In genomic region chr6:159691133-159691962, GRCh38 we compare ENCODE assay signal across 8 cellular contexts. TPM values are rescaled to one million over a fixed set of nuclear protein-coding genes. Genes with fewer than 3 reads are reported as not detected.
DNase-seq lines count a peak whose midpoint lies in the region; ATAC-seq, FAIRE-seq and TF ChIP-seq lines count a peak whose summit lies in the region.

No MANE protein-coding gene starts in this region.

- no peaks in the 10 kb centered on the region for H3K27me3 ChIP-seq in colonic mucosa
- H3K27me3 ChIP-seq in lung (ENCODE audit: control insufficient read depth, insufficient read depth) = no peaks in the 10 kb centered on the region
- H3K27me3 ChIP-seq in thyroid gland = no peaks in the 10 kb centered on the region

- H3K4me3 ChIP-seq in colonic mucosa = peak overlapping the region; percentile 97
- H3K4me3 ChIP-seq in lung = peak overlapping the region; percentile 93
- H3K4me3 ChIP-seq in thyroid gland (replicated peaks in 1 of 3) = peak overlapping the region in 2 of 3 donors; percentile 8 to 74

- 9 to 16% methylated on average over 11 of the region's 11 CpGs for WGBS in lung, 2 donors
- WGBS in thyroid gland, 2 donors = 21 to 27% methylated on average over 11 of the region's 11 CpGs

- peak overlapping the region; percentile 96 to 98 for H3K9ac ChIP-seq in colonic mucosa (ENCODE audit: low read depth in 2 of 2, low read length in 2 of 2)

- H3K4me1 ChIP-seq in colonic mucosa (no peaks in the 10 kb centered on the region), lung (ENCODE audit: control insufficient read depth in 2 of 2, insufficient read depth in 2 of 2, low read length in 2 of 2) (peaks cover 10 to 12% of the 10 kb centered on the region in 2 donors), thyroid gland (peaks cover 9 to 18% of the 10 kb centered on the region in 2 donors)

- no peak for FAIRE-seq in HTR-8/SVneo (lab: Jason Lieb, UNC)

- H3K9me3 ChIP-seq in colonic mucosa (no peaks in the 10 kb centered on the region), lung (ENCODE audit: control insufficient read depth in 2 of 2, insufficient read depth in 1 of 2, low read length in 1 of 2) (no peaks in the 10 kb centered on the region), thyroid gland (no peaks in the 10 kb centered on the region)

- peak; percentile 74 for TF ChIP-seq CTCF in colonic mucosa (IDR thresholded peaks at IDR 0.05)
- TF ChIP-seq CTCF in lung (IDR thresholded peaks at IDR 0.05; ENCODE audit: control extremely low read depth, extremely low read depth) = peak; percentile 63
- TF ChIP-seq CTCF in thyroid gland (IDR thresholded peaks at IDR 0.05) = peak; percentile 40 to 94 (median 77)

- DNase-seq in NCI-H1436 (lab: John Stamatoyannopoulos, UW) = peak; percentile 17
- DNase-seq in NCI-H1436 treated with DMSO at 0.1 percent for 48 hours (lab: John Stamatoyannopoulos, UW) = no peak
- DNase-seq in HTR-8/SVneo (ENCODE audit: insufficient read length, low spot score) = peak; percentile 53
- peak; percentile 68 for DNase-seq in RPMI8226
- DNase-seq in colonic mucosa = peak; percentile 57
- DNase-seq in lung (ENCODE audit: low spot score) = peak; percentile 39
- no peak for DNase-seq in thyroid gland
- no peak for DNase-seq in cortex of kidney (lab: John Stamatoyannopoulos, UW)

- H3K36me3 ChIP-seq in colonic mucosa (no peaks in the 10 kb centered on the region), lung (ENCODE audit: control insufficient read depth in 2 of 2, insufficient read depth in 2 of 2, low read length in 2 of 2) (peaks cover 6 to 9% of the 10 kb centered on the region in 2 donors), thyroid gland (peaks cover 6 to 9% of the 10 kb centered on the region in 2 donors)

- peak overlapping the region; percentile 99 for H3K27ac ChIP-seq in colonic mucosa
- H3K27ac ChIP-seq in lung (ENCODE audit: low read depth in 1 of 2, low read length in 1 of 2) = peak overlapping the region in 1 of 2 donors; percentile 99
- peak overlapping the region; percentile 37 to 97 (median 93) for H3K27ac ChIP-seq in thyroid gland

- intact Hi-C loops in colonic mucosa (cut with DNase I) (loop anchor here (5.0 kb wide), 2 partner anchors 36 to 96 kb away; partner anchors contain the start of genes TCP1 and WTAP), thyroid gland (cut with DNase I) (loop anchor here (5.0 to 10.0 kb wide), 2 partner anchors 73 to 96 kb away; partner anchors contain the start of genes ACAT2 and TCP1)

- ATAC-seq in lung (ENCODE audit: insufficient read depth, low FRiP score) = no peak

- TF ChIP-seq POLR2A in thyroid gland (IDR thresholded peaks at IDR 0.05) = no peak

RNA-seq across cellular contexts. Expression of gene SOD2, which starts 1.7 kb away (rescaled TPM):
- total RNA-seq in colonic mucosa (100 to 1,000 TPM; 199 to 365 TPM), lung (100 to 1,000 TPM; 797 to 807 TPM), thyroid gland (100 to 1,000 TPM; 132 to 601 (median 296) TPM)
- polyA plus RNA-seq in lung = 1,000 to 10,000 TPM in 1 of 2 donors, 100 to 1,000 TPM in 1; 219 to 3,918 TPM

RNA-seq across cellular contexts. Expression of gene WTAP, which starts 36.0 kb away (rescaled TPM):
- total RNA-seq in colonic mucosa (10 to 100 TPM; 73.7 to 84.1 TPM), lung (100 to 1,000 TPM in 1 of 2 donors, 10 to 100 TPM in 1; 85.0 to 140 TPM), thyroid gland (100 to 1,000 TPM in 3 of 4 donors, 10 to 100 TPM in 1; 83.6 to 132 (median 119) TPM)
- polyA plus RNA-seq in lung = 100 to 1,000 TPM in 1 of 2 donors, 10 to 100 TPM in 1; 70.8 to 145 TPM

Comparison
In these comparisons a context has a peak if more than half of its experiments do, and no peak if none do; other contexts are left out.
1. DNase-seq: peak in NCI-H1436 (single experiment), HTR-8/SVneo (single experiment), RPMI8226 (single experiment), colonic mucosa (single experiment) and lung (single experiment); none in NCI-H1436 treated with DMSO at 0.1 percent for 48 hours (single experiment), thyroid gland (0 of 2) and cortex of kidney (single experiment).
2. H3K4me3 ChIP-seq: peak in every context shown above with its lines; median percentile 97 in colonic mucosa; 93 in lung; 41 in thyroid gland.
3. Peak in every context shown above with its lines, with median percentiles within 50 percentile points of each other: CTCF ChIP-seq.